ENCODE assay signal across 1 cellular context in the genomic region with DNA sequence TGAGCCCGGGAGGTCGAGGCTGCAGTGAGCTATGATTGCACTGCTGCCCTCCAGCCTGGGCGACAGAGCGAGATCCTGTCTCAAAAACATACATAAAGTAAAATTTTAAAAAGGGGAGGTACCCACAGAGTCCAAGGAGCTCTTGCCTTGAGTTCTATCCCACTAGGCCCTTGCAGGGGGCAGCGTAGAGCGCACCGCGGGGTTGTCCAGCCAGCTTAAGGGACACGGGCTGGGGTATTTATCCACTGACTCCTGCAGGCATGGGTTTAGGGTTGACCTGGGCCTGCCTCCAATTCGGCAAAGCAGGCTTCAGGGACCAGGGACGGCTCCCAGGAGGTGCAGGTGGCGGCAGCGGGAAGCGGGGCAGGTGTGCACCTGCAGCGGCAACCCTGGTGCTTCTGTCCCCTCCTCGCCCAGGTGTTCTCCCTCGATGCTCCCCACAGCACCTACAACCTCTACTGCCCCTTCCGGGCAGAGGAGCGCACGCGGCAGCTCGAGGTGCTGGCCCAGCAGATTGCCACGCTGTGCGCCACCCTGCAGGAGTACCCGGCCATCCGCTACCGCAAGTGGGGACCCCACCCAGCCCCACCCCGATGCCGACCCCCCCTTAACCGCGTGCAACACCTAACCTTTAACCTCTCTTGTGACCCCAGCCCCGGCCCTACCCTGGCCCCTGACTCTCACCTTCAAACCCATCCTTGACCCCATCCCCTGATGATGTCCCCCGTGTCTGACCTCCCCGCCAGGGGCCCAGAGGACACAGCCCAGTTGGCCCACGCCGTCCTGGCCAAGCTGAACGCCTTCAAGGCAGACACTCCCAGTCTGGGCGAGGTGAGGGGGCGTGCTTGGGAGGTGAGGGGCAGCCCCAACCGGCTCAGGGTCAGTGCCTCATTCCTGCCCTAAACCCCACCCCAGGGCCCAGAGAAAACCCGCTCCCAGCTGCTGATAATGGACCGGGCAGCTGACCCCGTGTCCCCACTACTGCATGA.
TF ChIP-seq lines count a peak whose summit lies in the region.

No MANE protein-coding gene starts in this region.

TF ChIP-seq in H1, 55 proteins besides CTCF, POLR2A, EP300 and RAD21:
- TF ChIP-seq CHD2 (IDR thresholded peaks at IDR 0.05; ENCODE audit: low read length) (no peak), TCF12 (IDR thresholded peaks at IDR 0.05; ENCODE audit: low read depth, low read length) (no peak), NANOG (IDR thresholded peaks at IDR 0.05; ENCODE audit: insufficient read depth, low read depth, low read length, poor library complexity, severe bottlenecking) (no peak), SIX5 (IDR thresholded peaks at IDR 0.05; ENCODE audit: low read depth, low read length) (no peak), GABPA (IDR thresholded peaks at IDR 0.05; ENCODE audit: borderline replicate concordance, insufficient read depth, low read length) (no peak), TAF1 (IDR thresholded peaks at IDR 0.05; ENCODE audit: low read depth, low read length) (no peak), BCL11A (IDR thresholded peaks at IDR 0.05; ENCODE audit: low read depth in 2 of 2, low read length in 2 of 2) (no peak), POLR2AphosphoS5 (IDR thresholded peaks at IDR 0.05; ENCODE audit: low read depth, low read length) (no peak), RNF2 (IDR thresholded peaks at IDR 0.05; ENCODE audit: borderline replicate concordance, low read depth, low read length, missing control alignments, poor library complexity, severe bottlenecking) (no peak), CBX8 (IDR thresholded peaks at IDR 0.05; ENCODE audit: borderline replicate concordance, low read depth, low read length) (no peak), CBX5 (IDR thresholded peaks at IDR 0.05; ENCODE audit: low read depth, low read length) (no peak), CTBP2 (IDR thresholded peaks at IDR 0.05; ENCODE audit: borderline replicate concordance, insufficient read depth, insufficient read length, low read length) (no peak), PHF8 (conservative IDR thresholded peaks at IDR 0.05; ENCODE audit: low read depth, low read length) (no peak), CREB1 (IDR thresholded peaks at IDR 0.05) (no peak)
